8 cellular contexts compared by ENCODE assay signal in genomic region chr6:134640975-134641429, GRCh38.
A peak's percentile ranks its signal among the peaks of the same experiment; 100 is the strongest.
DNase-seq lines count a peak whose midpoint lies in the region; ATAC-seq, FAIRE-seq and TF ChIP-seq lines count a peak whose summit lies in the region.

No MANE protein-coding gene starts in this region.

- intact Hi-C loops in Caco-2 (cut with micrococcal nuclease; ENCODE audit: unreplicated experiment) = loop anchor here (1.0 to 5.0 kb wide), 4 partner anchors 182 to 467 kb away; no protein-coding TSS in a partner anchor

- no peaks in the 10 kb centered on the region for H3K9me3 ChIP-seq in Caco-2
- no peaks in the 10 kb centered on the region for H3K9me3 ChIP-seq in neural progenitor cell (ENCODE audit: low read depth)

- H3K36me3 Mint-ChIP-seq in Caco-2 (ENCODE audit: insufficient read depth, unreplicated experiment) = no peaks in the 10 kb centered on the region
- H3K36me3 Mint-ChIP-seq in activated T-cell treated with anti-CD3 and anti-CD28 coated beads, Interleukin-2, amount 50 U/mL, for 72 hours (ENCODE audit: insufficient read depth in 2 of 2) = no peaks in the 10 kb centered on the region
- H3K36me3 Mint-ChIP-seq in neural progenitor cell = no peaks in the 10 kb centered on the region

- H3K27me3 ChIP-seq in Caco-2 (replicated peaks; ENCODE audit: control insufficient read depth, insufficient read depth, low read length) = no peaks in the 10 kb centered on the region
- H3K27me3 ChIP-seq in neural progenitor cell = no peaks in the 10 kb centered on the region

- H2AFZ ChIP-seq in neural progenitor cell (replicated peaks) = no peak overlapping the region

- CTCF ChIA-PET in Caco-2 (lab: Charles Lee) = interaction anchor here (0.6 to 1.5 kb wide), 8 partner anchors 15 to 467 kb away, joined by 3 to 6 read pairs (median 4); no protein-coding TSS in a partner anchor

- H3K9me3 Mint-ChIP-seq in Caco-2 (ENCODE audit: unreplicated experiment) = no peaks in the 10 kb centered on the region
- peaks cover 0 to 3% of the 10 kb centered on the region in 2 donors for H3K9me3 Mint-ChIP-seq in activated T-cell treated with anti-CD3 and anti-CD28 coated beads, Interleukin-2, amount 50 U/mL, for 72 hours
- no peaks in the 10 kb centered on the region for H3K9me3 Mint-ChIP-seq in neural progenitor cell
- no peaks in the 10 kb centered on the region for H3K9me3 Mint-ChIP-seq in stimulated activated naive CD8-positive, alpha-beta T cell treated with anti-CD3 and anti-CD28 coated beads, Interleukin-15, amount 100 ng/mL, for 72 hours

- no peak overlapping the region for H3K4me3 Mint-ChIP-seq in Caco-2 (ENCODE audit: unreplicated experiment)
- H3K4me3 Mint-ChIP-seq in activated T-cell treated with anti-CD3 and anti-CD28 coated beads, Interleukin-2, amount 50 U/mL, for 72 hours = no peak overlapping the region
- no peak overlapping the region for H3K4me3 Mint-ChIP-seq in neural progenitor cell
- H3K4me3 Mint-ChIP-seq in stimulated activated naive CD8-positive, alpha-beta T cell treated with anti-CD3 and anti-CD28 coated beads, Interleukin-15, amount 100 ng/mL, for 72 hours = no peak overlapping the region

- peak; percentile 76 to 82 for TF ChIP-seq CTCF in Caco-2 (IDR thresholded peaks at IDR 0.05; ENCODE audit: insufficient read depth in 1 of 2, low read depth in 1 of 2, low read length in 1 of 2, severe bottlenecking in 1 of 2, unreplicated experiment in 1 of 2)
- TF ChIP-seq CTCF in neural progenitor cell (IDR thresholded peaks at IDR 0.05) = peak; percentile 90

- H3K27me3 Mint-ChIP-seq in Caco-2 (ENCODE audit: insufficient read depth, unreplicated experiment) = no peaks in the 10 kb centered on the region
- H3K27me3 Mint-ChIP-seq in activated T-cell treated with anti-CD3 and anti-CD28 coated beads, Interleukin-2, amount 50 U/mL, for 72 hours (ENCODE audit: low read depth) = no peaks in the 10 kb centered on the region
- peaks cover 3% of the 10 kb centered on the region for H3K27me3 Mint-ChIP-seq in neural progenitor cell (ENCODE audit: insufficient read depth, low read depth)
- H3K27me3 Mint-ChIP-seq in stimulated activated naive CD8-positive, alpha-beta T cell treated with anti-CD3 and anti-CD28 coated beads, Interleukin-15, amount 100 ng/mL, for 72 hours = no peaks in the 10 kb centered on the region

- no TSS peak for BruUV-seq in Caco-2 (replicated peaks; lab: Mats Ljungman, UMichigan)

- no peak overlapping the region for H3K9ac ChIP-seq in neural progenitor cell

- ATAC-seq in GM21381 (IDR thresholded peaks at IDR 0.05; ENCODE audit: unreplicated experiment) = peak; percentile 81
- ATAC-seq in activated T-cell treated with anti-CD3 and anti-CD28 coated beads, Interleukin-2, amount 50 U/mL, for 72 hours (replicated peaks in 1 of 2) = peak; percentile 79 to 81
- peak; percentile 91 for ATAC-seq in stimulated activated naive CD8-positive, alpha-beta T cell treated with anti-CD3 and anti-CD28 coated beads, Interleukin-15, amount 100 ng/mL, for 72 hours

- FAIRE-seq in RCC 7860 (lab: Jason Lieb, UNC) = peak; percentile 69

- DNase-seq in Caco-2 (peak; percentile 71 to 78), HUDEP-2 (lab: John Stamatoyannopoulos, UW; ENCODE audit: unreplicated experiment in 76 of 76) (peak in 69 of 76 experiments; percentile 6 to 84 (median 57)), RCC 7860 (ENCODE audit: low spot score) (peak; percentile 73), fibroblast of peridontal ligament (ENCODE audit: extremely low read depth) (peak; percentile 98), neural progenitor cell (ENCODE audit: low spot score) (peak; percentile 75)
- peak; percentile 71 to 77 for DNase-seq in activated T-cell treated with anti-CD3 and anti-CD28 coated beads, Interleukin-2, amount 50 U/mL, for 72 hours
- peak; percentile 69 to 80 for DNase-seq in stimulated activated naive CD8-positive, alpha-beta T cell treated with anti-CD3 and anti-CD28 coated beads, Interleukin-15, amount 100 ng/mL, for 72 hours

- no peak overlapping the region for H3K27ac ChIP-seq in neural progenitor cell

- no peaks in the 10 kb centered on the region for H3F3A ChIP-seq in neural progenitor cell (ENCODE audit: low read depth)

- no peak overlapping the region for H3K4me2 ChIP-seq in neural progenitor cell

- H3K27ac Mint-ChIP-seq in Caco-2 (ENCODE audit: unreplicated experiment) = peak overlapping the region; percentile 56
- H3K27ac Mint-ChIP-seq in activated T-cell treated with anti-CD3 and anti-CD28 coated beads, Interleukin-2, amount 50 U/mL, for 72 hours = no peak overlapping the region
- no peak overlapping the region for H3K27ac Mint-ChIP-seq in neural progenitor cell
- no peak overlapping the region for H3K27ac Mint-ChIP-seq in stimulated activated naive CD8-positive, alpha-beta T cell treated with anti-CD3 and anti-CD28 coated beads, Interleukin-15, amount 100 ng/mL, for 72 hours

- POLR2A ChIA-PET in Caco-2 (lab: Charles Lee) = no interaction called here

- no peak overlapping the region for H3K4me3 ChIP-seq in Caco-2 (ENCODE audit: low read depth, low read length)
- H3K4me3 ChIP-seq in neural progenitor cell = no peak overlapping the region

- H3K79me2 ChIP-seq in neural progenitor cell (ENCODE audit: low read depth) = no peaks in the 10 kb centered on the region

- no peaks in the 10 kb centered on the region for H4K20me1 ChIP-seq in neural progenitor cell (ENCODE audit: low read depth)

- H3K36me3 ChIP-seq in Caco-2 (ENCODE audit: control insufficient read depth, insufficient read depth, low read length) = no peaks in the 10 kb centered on the region
- H3K36me3 ChIP-seq in neural progenitor cell = no peaks in the 10 kb centered on the region

- H3K4me1 ChIP-seq in Caco-2 (peaks cover 37% of the 10 kb centered on the region), neural progenitor cell (peaks cover 4% of the 10 kb centered on the region)

- peaks cover 34% of the 10 kb centered on the region for H3K4me1 Mint-ChIP-seq in Caco-2 (ENCODE audit: low read depth, unreplicated experiment)
- H3K4me1 Mint-ChIP-seq in activated T-cell treated with anti-CD3 and anti-CD28 coated beads, Interleukin-2, amount 50 U/mL, for 72 hours (ENCODE audit: low read depth) = peaks cover 25% of the 10 kb centered on the region
- H3K4me1 Mint-ChIP-seq in neural progenitor cell = no peaks in the 10 kb centered on the region
- peaks cover 39% of the 10 kb centered on the region for H3K4me1 Mint-ChIP-seq in stimulated activated naive CD8-positive, alpha-beta T cell treated with anti-CD3 and anti-CD28 coated beads, Interleukin-15, amount 100 ng/mL, for 72 hours
